ENCODE assay signal across 23 cellular contexts in the genomic region with DNA sequence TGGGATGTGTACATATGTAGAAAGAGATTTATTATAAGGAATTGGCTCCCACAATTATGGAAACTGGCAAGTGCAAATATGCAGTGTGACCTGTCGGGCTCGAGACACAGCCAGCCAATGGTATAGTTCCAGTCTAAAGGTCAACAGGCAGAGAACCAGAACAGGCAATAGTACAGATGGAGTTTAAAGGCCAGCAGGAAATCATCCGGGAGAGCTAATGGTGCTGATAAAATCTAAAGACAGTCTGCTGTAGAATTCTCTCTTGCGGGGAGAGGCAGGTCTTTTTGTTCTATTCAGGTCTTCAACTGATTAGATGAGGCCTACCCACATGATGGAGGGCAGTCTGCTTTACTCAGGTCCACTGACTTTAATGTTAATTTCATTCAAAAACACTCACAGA. TPM values are rescaled to one million over a fixed set of nuclear protein-coding genes. Genes with fewer than 3 reads are reported as not detected.
DNase-seq lines count a peak whose midpoint lies in the region; ATAC-seq and TF ChIP-seq lines count a peak whose summit lies in the region.
"Had no signal": no experiment of that assay in that cellular context is flagged by ENCODE, and none has a peak within 500 bp of the region (broad histone marks: within the 10 kb centered on the region; RNA-seq: fewer than 3 reads in every experiment).

No MANE protein-coding gene starts in this region.

- no peaks in the 10 kb centered on the region for H3K79me2 ChIP-seq in hepatocyte

- H3K9me3 ChIP-seq in BLaER1 (peaks cover 21% of the 10 kb centered on the region), KOPT-K1 (ENCODE audit: insufficient read depth, low read length, poor library complexity, severe bottlenecking) (peaks cover 24% of the 10 kb centered on the region), hepatocyte (ENCODE audit: low read depth) (no peaks in the 10 kb centered on the region), right lobe of liver (no peaks in the 10 kb centered on the region)
- H3K9me3 ChIP-seq: SK-N-SH had no signal

- H3K27ac Mint-ChIP-seq in stimulated activated naive B cell treated with anti-CD40 and anti-IgM and Interleukin-4, amounts not matched to agents 10 μg/mL and 1 μg/mL and 100 μg/mL, for 72 hours = no peak overlapping the region
- no peak overlapping the region for H3K27ac Mint-ChIP-seq in mesothelial cell of epicardium

- no peak for TF ChIP-seq POLR2A in right lobe of liver (IDR thresholded peaks at IDR 0.05)

- WGBS in hepatocyte (ENCODE audit: low lambda C conversion rate, missing lambda C conversion rate) = 48% methylated on average over 4 of the region's 4 CpGs
- WGBS in right lobe of liver (ENCODE audit: insufficient coverage, low coverage, low lambda C conversion rate, missing lambda C conversion rate) = 53% methylated on average over 4 of the region's 4 CpGs

- H3K27ac ChIP-seq in BLaER1 (no peak overlapping the region), KOPT-K1 (ENCODE audit: low read depth, low read length, poor library complexity, severe bottlenecking) (peak overlapping the region; percentile 34), hepatocyte (no peak overlapping the region), right lobe of liver (no peak overlapping the region)
- H3K27ac ChIP-seq: BLaER1 treated with 17β-estradiol and CSF1 and Interleukin-3, amounts not matched to agents 10 nM and 100 nM had no signal

- no peaks in the 10 kb centered on the region for H3K36me3 ChIP-seq in BLaER1
- H3K36me3 ChIP-seq in KOPT-K1 (ENCODE audit: insufficient read depth, low read length) = no peaks in the 10 kb centered on the region
- no peaks in the 10 kb centered on the region for H3K36me3 ChIP-seq in hepatocyte (replicated peaks; ENCODE audit: insufficient read depth, low read depth)
- no peaks in the 10 kb centered on the region for H3K36me3 ChIP-seq in right lobe of liver
- H3K36me3 ChIP-seq: BLaER1 treated with 17β-estradiol and CSF1 and Interleukin-3, amounts not matched to agents 10 nM and 100 nM had no signal

- intact Hi-C loops in right lobe of liver (cut with DNase I) = no loop called here

- peaks cover 31 to 32% of the 10 kb centered on the region in 2 donors for H3K27me3 Mint-ChIP-seq in stimulated activated naive B cell treated with anti-CD40 and anti-IgM and Interleukin-4, amounts not matched to agents 10 μg/mL and 1 μg/mL and 100 μg/mL, for 72 hours
- H3K27me3 Mint-ChIP-seq in mesothelial cell of epicardium (ENCODE audit: low read depth) = no peaks in the 10 kb centered on the region

- ATAC-seq in right lobe of liver = peak in 3 of 4 donors; percentile 42 to 72 (median 57)
- no peak for ATAC-seq in stimulated activated naive B cell treated with anti-CD40 and anti-IgM and Interleukin-4, amounts not matched to agents 10 μg/mL and 1 μg/mL and 100 μg/mL, for 72 hours (replicated peaks)

- TF ChIP-seq CTCF in hepatocyte (IDR thresholded peaks at IDR 0.05; ENCODE audit: poor library complexity) (no peak), right lobe of liver (IDR thresholded peaks at IDR 0.05) (no peak), mesothelial cell of epicardium (IDR thresholded peaks at IDR 0.05; ENCODE audit: unreplicated experiment) (no peak)

- no peaks in the 10 kb centered on the region for H3K9me2 ChIP-seq in hepatocyte (replicated peaks; ENCODE audit: insufficient read depth)
- H3K9me2 ChIP-seq: SK-N-SH had no signal

- H3K9ac ChIP-seq in BLaER1 = no peak overlapping the region
- H3K9ac ChIP-seq: BLaER1 treated with 17β-estradiol and CSF1 and Interleukin-3, amounts not matched to agents 10 nM and 100 nM; SK-N-SH had no signal

- H3K27me3 ChIP-seq in BLaER1 (no peaks in the 10 kb centered on the region), hepatocyte (no peaks in the 10 kb centered on the region), right lobe of liver (no peaks in the 10 kb centered on the region)
- H3K27me3 ChIP-seq: BLaER1 treated with 17β-estradiol and CSF1 and Interleukin-3, amounts not matched to agents 10 nM and 100 nM had no signal

- H3K4me1 ChIP-seq in BLaER1 (0 out of 2 replicates have a peak, but pooled peaks cover 8% of the 10 kb centered on the region), hepatocyte (ENCODE audit: insufficient read depth) (no peaks in the 10 kb centered on the region), right lobe of liver (no peaks in the 10 kb centered on the region)

- peak overlapping the region; percentile 26; the same call in 1 of the 2 replicates for H3K4me2 ChIP-seq in BLaER1
- no peak overlapping the region for H3K4me2 ChIP-seq in hepatocyte
- H3K4me2 ChIP-seq: SK-N-SH had no signal

- peaks cover 24 to 25% of the 10 kb centered on the region in 2 donors for H3K9me3 Mint-ChIP-seq in stimulated activated naive B cell treated with anti-CD40 and anti-IgM and Interleukin-4, amounts not matched to agents 10 μg/mL and 1 μg/mL and 100 μg/mL, for 72 hours
- peaks cover 37% of the 10 kb centered on the region for H3K9me3 Mint-ChIP-seq in mesothelial cell of epicardium

- no peaks in the 10 kb centered on the region for H3K4me1 Mint-ChIP-seq in stimulated activated naive B cell treated with anti-CD40 and anti-IgM and Interleukin-4, amounts not matched to agents 10 μg/mL and 1 μg/mL and 100 μg/mL, for 72 hours
- H3K4me1 Mint-ChIP-seq in mesothelial cell of epicardium = no peaks in the 10 kb centered on the region

- DNase-seq in hepatocyte (ENCODE audit: low spot score) (peak; percentile 10), right lobe of liver (no peak), T1000 (lab: John Stamatoyannopoulos, UW) (no peak), mesothelial cell of epicardium (ENCODE audit: low spot score in 2 of 2, unreplicated experiment in 2 of 2) (no peak)
- no peak for DNase-seq in activated CD4-positive, alpha-beta T cell treated with anti-CD3 and anti-CD28 coated beads for 4 hours
- no peak for DNase-seq in stimulated activated naive B cell treated with anti-CD40 and anti-IgM and Interleukin-4, amounts not matched to agents 10 μg/mL and 1 μg/mL and 100 μg/mL, for 72 hours
- DNase-seq: CD4-positive, alpha-beta memory T cell; COR-L47; H7; KBM-7; MM.1S; NCI-H1048; NCI-H1417 treated with DMSO at 0.1 percent for 48 hours; NCI-H1694 treated with DMSO at 0.1 percent for 48 hours; NCI-H2081; NCI-H2227 treated with DMSO at 0.1 percent for 48 hours; NCI-H526 treated with DMSO at 0.1 percent for 48 hours; OCI-M1; SIG-M5; SK-N-SH had no signal

- H2AFZ ChIP-seq in hepatocyte = no peak overlapping the region

- H3K4me3 Mint-ChIP-seq in stimulated activated naive B cell treated with anti-CD40 and anti-IgM and Interleukin-4, amounts not matched to agents 10 μg/mL and 1 μg/mL and 100 μg/mL, for 72 hours = no peak overlapping the region
- no peak overlapping the region for H3K4me3 Mint-ChIP-seq in mesothelial cell of epicardium
- H3K4me3 Mint-ChIP-seq: CD4-positive, alpha-beta memory T cell had no signal

- H3K4me3 ChIP-seq in BLaER1 (no peak overlapping the region), hepatocyte (no peak overlapping the region), right lobe of liver (no peak overlapping the region)
- H3K4me3 ChIP-seq: BLaER1 treated with 17β-estradiol and CSF1 and Interleukin-3, amounts not matched to agents 10 nM and 100 nM had no signal

- H3K36me3 Mint-ChIP-seq in stimulated activated naive B cell treated with anti-CD40 and anti-IgM and Interleukin-4, amounts not matched to agents 10 μg/mL and 1 μg/mL and 100 μg/mL, for 72 hours = peaks cover 12 to 23% of the 10 kb centered on the region in 2 donors
- peaks cover 24% of the 10 kb centered on the region for H3K36me3 Mint-ChIP-seq in mesothelial cell of epicardium

- H4K20me1 ChIP-seq in BLaER1 (no peaks in the 10 kb centered on the region), hepatocyte (ENCODE audit: insufficient read depth, poor library complexity, severe bottlenecking) (no peaks in the 10 kb centered on the region)
- H4K20me1 ChIP-seq: BLaER1 treated with 17β-estradiol and CSF1 and Interleukin-3, amounts not matched to agents 10 nM and 100 nM had no signal

RNA-seq across cellular contexts. Expression of gene ANKRD31, which starts 21.8 kb away (rescaled TPM):
- total RNA-seq in hepatocyte = 0.47 and 0.60 TPM in 2 replicates
- polyA plus RNA-seq in hepatocyte = 0.19 and 0.44 TPM in 2 replicates
- total RNA-seq in right lobe of liver = under 1 TPM in 5 of 6 experiments, not detected in 1; 0.02 to 0.15 (median 0.12) TPM
- 1.1 to 1.4 TPM (median 1.3 TPM) in 3 replicates for total RNA-seq in mesothelial cell of epicardium
- total RNA-seq: H7 had no signal

Comparison
In these comparisons a context has a peak if more than half of its experiments do, and no peak if none do; other contexts are left out.
1. ATAC-seq: peak in right lobe of liver (3 of 4); none in stimulated activated naive B cell treated with anti-CD40 and anti-IgM and Interleukin-4, amounts not matched to agents 10 μg/mL and 1 μg/mL and 100 μg/mL, for 72 hours (0 of 2).